Comparison of ENCODE assay signal across 19 cellular contexts in the genomic region with DNA sequence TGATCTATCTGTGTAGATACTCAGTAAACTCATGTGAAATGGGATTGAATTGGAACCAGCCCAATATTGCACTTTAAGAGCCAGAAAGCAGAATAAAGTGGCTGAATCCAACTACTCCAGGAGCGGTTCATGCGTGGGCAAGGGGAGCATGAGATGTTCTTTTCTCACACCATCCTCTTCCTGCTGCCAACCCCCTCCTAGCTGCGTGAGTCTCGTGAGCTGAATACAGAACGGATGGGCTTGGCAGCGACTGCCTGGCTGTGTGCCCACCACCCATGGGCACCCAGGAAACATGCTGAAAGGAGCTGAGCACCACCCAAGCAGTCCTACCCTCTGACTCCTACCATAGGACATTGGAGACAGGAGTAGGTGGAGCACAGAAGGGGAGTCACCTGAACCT.
"Had no signal": no experiment of that assay in that cellular context is flagged by ENCODE, and none has a peak within 500 bp of the region (broad histone marks: within the 10 kb centered on the region; RNA-seq: fewer than 3 reads in every experiment).

No MANE protein-coding gene starts in this region.

- DNase-seq: activated CD4-positive, alpha-beta T cell treated with anti-CD3 and anti-CD28 coated beads for 4 hours; activated CD8-positive, alpha-beta memory T cell treated with anti-CD3 and anti-CD28 coated beads, Interleukin-2, amount 50 U/mL, for 48 hours; activated CD8-positive, alpha-beta T cell treated with anti-CD3 and anti-CD28 coated beads for 36 hours; activated naive CD4-positive, alpha-beta T cell treated with anti-CD3 and anti-CD28 coated beads, Interleukin-2, amount 50 U/mL, for 16 hours; activated naive CD8-positive, alpha-beta T cell treated with anti-CD3 and anti-CD28 coated beads, Interleukin-2, amount 10 ng/mL, durations not matched to agents 7 days and 5 days; activated T-cell treated with anti-CD3 and anti-CD28 coated beads, Interleukin-2, amount 50 U/mL, for 1 hour; adrenal gland; caudate nucleus; colonic mucosa; KG1; NCI-H146; NCI-H187 treated with DMSO at 0.1 percent for 48 hours; NCI-H2171; NCI-H2227 treated with DMSO at 0.1 percent for 48 hours; NCI-H510A; NCI-H526 treated with DMSO at 0.1 percent for 48 hours; PC-3; SHP77 treated with DMSO at 0.1 percent for 48 hours had no signal

- ATAC-seq: activated CD4-positive, CD25-positive, alpha-beta regulatory T cell treated with anti-CD3 and anti-CD28 coated beads, Interleukin-2, amount 50 U/mL, for 24 hours; activated CD8-positive, alpha-beta T cell treated with anti-CD3 and anti-CD28 coated beads for 36 hours; PC-3 had no signal
